ENCODE assay signal across 10 cellular contexts in genomic region chr12:10718279-10718821, GRCh38. TPM values are rescaled to one million over a fixed set of nuclear protein-coding genes. Genes with fewer than 3 reads are reported as not detected.
DNase-seq lines count a peak whose midpoint lies in the region; ATAC-seq, FAIRE-seq and TF ChIP-seq lines count a peak whose summit lies in the region.
"Had no signal": no experiment of that assay in that cellular context is flagged by ENCODE, and none has a peak within 500 bp of the region (broad histone marks: within the 10 kb centered on the region; RNA-seq: fewer than 3 reads in every experiment).

No MANE protein-coding gene starts in this region.

- no peak for TF ChIP-seq POLR2A in H1 (IDR thresholded peaks at IDR 0.05; ENCODE audit: control extremely low read depth in 1 of 2, low read depth in 2 of 2, low read length in 2 of 2)

- no peak overlapping the region for H2AK5ac ChIP-seq in H1 (ENCODE audit: low read depth, low read length)

- H4K5ac ChIP-seq in H1 (ENCODE audit: insufficient read length, low read depth, low read length), result no peak overlapping the region

- no peak overlapping the region for H3K56ac ChIP-seq in H1 (replicated peaks; ENCODE audit: insufficient read length, low read depth, low read length)

- H4K91ac ChIP-seq in H1 (replicated peaks; ENCODE audit: insufficient read length, low read length), result no peak overlapping the region

- H3K14ac ChIP-seq in H1 (ENCODE audit: insufficient read length), result no peak overlapping the region

- no peak overlapping the region for H2BK5ac ChIP-seq in H1 (ENCODE audit: low read depth, low read length)

- no peak overlapping the region; a peak in 1 of 7 replicates for H3K9ac ChIP-seq in H1 (replicated peaks in 1 of 4; ENCODE audit: extremely low read depth in 1 of 4, low read depth in 3 of 4, low read length in 3 of 4)

- peaks cover 11% of the 10 kb centered on the region for H3K27me3 Mint-ChIP-seq in neural crest cell (ENCODE audit: low read depth)

- H3K4me3 Mint-ChIP-seq in neural crest cell, result no peak overlapping the region

- H3K4me1 ChIP-seq in H1 (replicated peaks in 1 of 4; ENCODE audit: control insufficient read depth in 3 of 4, insufficient read depth in 4 of 4, low read length in 3 of 4) (peaks cover 7 to 26% (median 10%) of the 10 kb centered on the region in 4 experiments; a peak in 6 of 7 replicates), OCI-LY7 (ENCODE audit: insufficient read depth, low read length, poor library complexity, severe bottlenecking) (peaks cover 19% of the 10 kb centered on the region)

- H3K23ac ChIP-seq in H1 (ENCODE audit: insufficient read length), result no peak overlapping the region

- H3K27ac Mint-ChIP-seq in neural crest cell (ENCODE audit: unreplicated experiment), result peak overlapping the region; percentile 13

- peak overlapping the region; percentile 20 to 43 for H3K4me2 ChIP-seq in H1 (ENCODE audit: insufficient read depth in 1 of 2, low read depth in 2 of 2, low read length in 2 of 2)
- no peak overlapping the region for H3K4me2 ChIP-seq in OCI-LY7 (ENCODE audit: low read length)

- H3K9me3 Mint-ChIP-seq in neural crest cell, result no peaks in the 10 kb centered on the region

- POLR2A ChIA-PET in H1 (lab: Charles Lee; ENCODE audit: partially characterized antibody) (interaction anchor here (1.0 to 3.2 kb wide), 10 partner anchors 10 to 504 kb away, joined by 3 to 15 read pairs (median 4); partner anchors contain the start of gene MAGOHB), OCI-LY7 (lab: Charles Lee) (interaction anchor here (0.5 to 3.1 kb wide), 7 partner anchors 9 to 649 kb away, joined by 3 to 9 read pairs (median 5); partner anchors contain the start of gene MAGOHB)

- TF ChIP-seq CTCF in H1 (IDR thresholded peaks at IDR 0.05; ENCODE audit: control extremely low read depth in 1 of 3, insufficient read depth in 1 of 3, low read depth in 1 of 3, low read length in 3 of 3) (no peak), neural crest cell (conservative IDR thresholded peaks at IDR 0.05) (no peak), OCI-LY7 (conservative IDR thresholded peaks at IDR 0.05; ENCODE audit: low read length) (no peak)

- no TSS peak for BruUV-seq in OCI-LY7 (replicated peaks; lab: Mats Ljungman, UMichigan)

- H3K27ac ChIP-seq in H1 (ENCODE audit: low read depth, low read length) (no peak overlapping the region), OCI-LY7 (ENCODE audit: low read depth, low read length, poor library complexity, severe bottlenecking) (no peak overlapping the region)

- peaks cover 5% of the 10 kb centered on the region for H3K36me3 Mint-ChIP-seq in neural crest cell (ENCODE audit: low read depth)

- H3K27me3 ChIP-seq in H1 (replicated peaks in 1 of 4; ENCODE audit: control insufficient read depth in 3 of 4, extremely low read depth in 1 of 4, insufficient read depth in 3 of 4, low read length in 3 of 4), result no peaks in the 10 kb centered on the region

- H2BK12ac ChIP-seq in H1 (ENCODE audit: low read depth, low read length), result no peak overlapping the region

- peaks cover 29 to 79% of the 10 kb centered on the region in 2 experiments for H3K79me2 ChIP-seq in H1 (ENCODE audit: control insufficient read depth in 1 of 2, insufficient read depth in 2 of 2, low read length in 2 of 2)
- peaks cover 44% of the 10 kb centered on the region for H3K79me2 ChIP-seq in OCI-LY7 (ENCODE audit: insufficient read depth, low read depth, low read length)

- CTCF ChIA-PET in H1 (lab: Charles Lee; ENCODE audit: partially characterized antibody), result interaction anchor here (1.0 to 2.1 kb wide), 4 partner anchors 7 to 351 kb away, joined by 3 to 7 read pairs (median 3); no protein-coding TSS in a partner anchor
- CTCF ChIA-PET in OCI-LY7 (lab: Charles Lee; ENCODE audit: unreplicated experiment), result no interaction called here

- no peak overlapping the region for H3K4ac ChIP-seq in H1 (replicated peaks; ENCODE audit: insufficient read length, low read depth, low read length)

- H3K79me1 ChIP-seq in H1 (ENCODE audit: low read depth, low read length), result no peaks in the 10 kb centered on the region; the same call in 1 of the 2 replicates

- FAIRE-seq in H1 (lab: Jason Lieb, UNC), result no peak
- FAIRE-seq: frontal cortex had no signal

- TF ChIP-seq RAD21 in H1 (IDR thresholded peaks at IDR 0.05 in 1 of 2, conservative IDR thresholded peaks at IDR 0.05 in 1 of 2; ENCODE audit: low read depth in 2 of 2, low read length in 2 of 2), result no peak

- in situ Hi-C loops in ACHN (cut with HindIII; ENCODE audit: low pct_ligation_motif_present, low pct_unique_long_range_greater_than_20kb, low sequenced_read_pairs), result no loop called here

- H3K36me3 ChIP-seq in H1 (ENCODE audit: control insufficient read depth in 2 of 4, insufficient read depth in 4 of 4, low read length in 3 of 4) (peaks cover 9 to 38% (median 26%) of the 10 kb centered on the region in 4 experiments), OCI-LY7 (ENCODE audit: insufficient read depth, low read length) (peaks cover 54% of the 10 kb centered on the region)

- no peak overlapping the region for H2BK15ac ChIP-seq in H1 (ENCODE audit: low read length)

- H2BK20ac ChIP-seq in H1 (ENCODE audit: low read length), result no peak overlapping the region

- peaks cover 33% of the 10 kb centered on the region for H3K4me1 Mint-ChIP-seq in neural crest cell

- H3K23me2 ChIP-seq in H1 (ENCODE audit: low read depth, low read length), result peaks cover 8% of the 10 kb centered on the region

- peak; percentile 71 for DNase-seq in ACHN
- DNase-seq in LoVo (ENCODE audit: low spot score), result peak; percentile 51
- DNase-seq in H1 (ENCODE audit: low read depth in 1 of 2, low spot score in 2 of 2), result no peak
- DNase-seq in neural crest cell (ENCODE audit: low read depth, low spot score), result no peak
- no peak for DNase-seq in OCI-LY7 (ENCODE audit: low spot score)
- DNase-seq in foreskin melanocyte, result no peak
- no peak for DNase-seq in DMS53 (lab: John Stamatoyannopoulos, UW)
- DNase-seq: NCI-H1694 had no signal

- no peak overlapping the region for H3K18ac ChIP-seq in H1 (ENCODE audit: extremely low read depth, low read length)

- H3K9me2 ChIP-seq in OCI-LY7 (ENCODE audit: insufficient read depth, low read length), result no peaks in the 10 kb centered on the region

- intact Hi-C loops in OCI-LY7 (cut with micrococcal nuclease; ENCODE audit: unreplicated experiment), result no loop called here

- H3K4me3 ChIP-seq in H1 (ENCODE audit: extremely low read depth in 1 of 4, insufficient read depth in 2 of 4, low read depth in 3 of 4, low read length in 4 of 4) (peak overlapping the region in 1 of 4 experiments; percentile 99; a peak in 1 of 8 replicates), OCI-LY7 (ENCODE audit: low read depth, low read length, poor library complexity, severe bottlenecking) (no peak overlapping the region)

- WGBS in H1 (ENCODE audit: extremely low coverage in 1 of 2, insufficient coverage in 1 of 2, insufficient read length in 1 of 2, insufficient replicate concordance in 2 of 2, low coverage in 1 of 2, low lambda C conversion rate in 2 of 2, missing lambda C conversion rate in 1 of 2), 2 experiments, result 83% methylated on average over 4 of the region's 4 CpGs; no CpG with 5 or more reads in 1 of the 2 experiments

- no peak overlapping the region for H2BK120ac ChIP-seq in H1 (replicated peaks; ENCODE audit: low read depth, low read length)

- H3K9me3 ChIP-seq in H1 (ENCODE audit: insufficient read depth in 2 of 2, low read depth in 1 of 2, low read length in 1 of 2), result no peaks in the 10 kb centered on the region
- no peaks in the 10 kb centered on the region for H3K9me3 ChIP-seq in OCI-LY7 (ENCODE audit: low read length)

- H4K20me1 ChIP-seq in H1 (replicated peaks in 1 of 2; ENCODE audit: control insufficient read depth in 1 of 2, insufficient read depth in 2 of 2, low read length in 2 of 2), result peaks cover 4 to 8% of the 10 kb centered on the region in 2 experiments
- H4K20me1 ChIP-seq in OCI-LY7 (ENCODE audit: insufficient read depth, low read length), result peaks cover 19% of the 10 kb centered on the region; the same call in 1 of the 2 replicates

- no peak overlapping the region for H4K8ac ChIP-seq in H1 (ENCODE audit: extremely low read depth, insufficient read depth, low read length)

- H2AFZ ChIP-seq in H1 (ENCODE audit: low read length), result no peak overlapping the region
- H2AFZ ChIP-seq in OCI-LY7 (ENCODE audit: low read length), result no peak overlapping the region

- TF ChIP-seq EP300 in H1 (IDR thresholded peaks at IDR 0.05; ENCODE audit: borderline replicate concordance in 1 of 2, low read depth in 2 of 2, low read length in 2 of 2), result no peak

- ATAC-seq in GM19035 (IDR thresholded peaks at IDR 0.05; ENCODE audit: unreplicated experiment), result no peak

RNA-seq across cellular contexts. Expression of gene YBX3, which starts 4.8 kb away (rescaled TPM):
- total RNA-seq in H1 (2021; fragmentation: NEBNext Ultra II Directional; extraction: Animal tissue kit (Norgen Biotek cat#: 25700)), result 480 and 495 TPM in 2 replicates
- polyA plus RNA-seq in H1 (2011; rRNA removed), result 83.1 and 155 TPM in 2 replicates
- 141 TPM for polyA plus RNA-seq in H1 (2011; cell fraction: cytosol; rRNA removed)
- polyA plus RNA-seq in H1 (2011; cell fraction: nucleus; rRNA removed), result 274 TPM
- 220 to 296 TPM (median 281 TPM) in 4 replicates for polyA plus RNA-seq in H1 (2012, experiment 1 of 2)
- 278 TPM for polyA plus RNA-seq in H1 (2012, experiment 2 of 2)
- polyA plus RNA-seq in H1 (2013, experiment 1 of 2), result 403 TPM
- 381 TPM for polyA plus RNA-seq in H1 (2013, experiment 2 of 2)
- polyA minus RNA-seq in H1 (2011; rRNA and poly(A)+ RNA removed), result 53.8 and 94.7 TPM in 2 replicates
- 116 TPM for polyA minus RNA-seq in H1 (2011; cell fraction: cytosol; rRNA and poly(A)+ RNA removed)
- polyA minus RNA-seq in H1 (2011; cell fraction: nucleus; rRNA and poly(A)+ RNA removed), result 163 TPM
- total RNA-seq in neural crest cell (86.8 and 90.4 TPM in 2 replicates), OCI-LY7 (2022) (220 and 223 TPM in 2 replicates)
- total RNA-seq in OCI-LY7 (2014; rRNA removed; shearing (Covaris generic)), result 70.7 and 97.5 TPM in 2 replicates

RNA-seq across cellular contexts. Expression of gene STYK1, which starts 44.5 kb away (rescaled TPM):
- 1.1 and 1.6 TPM in 2 replicates for total RNA-seq in H1 (2021; fragmentation: NEBNext Ultra II Directional; extraction: Animal tissue kit (Norgen Biotek cat#: 25700))
- 0.38 and 0.61 TPM in 2 replicates for polyA plus RNA-seq in H1 (2011; rRNA removed)
- polyA plus RNA-seq in H1 (2011; cell fraction: cytosol; rRNA removed), result 0.90 TPM
- 4.0 TPM for polyA plus RNA-seq in H1 (2011; cell fraction: nucleus; rRNA removed)
- 0.53 to 2.2 TPM (median 1.4 TPM) in 4 replicates for polyA plus RNA-seq in H1 (2012, experiment 1 of 2)
- polyA plus RNA-seq in H1 (2012, experiment 2 of 2), result 0.16 TPM
- 1.1 TPM for polyA plus RNA-seq in H1 (2013, experiment 1 of 2)
- 1.5 TPM for polyA plus RNA-seq in H1 (2013, experiment 2 of 2)
- 1.5 and 3.2 TPM in 2 replicates for polyA minus RNA-seq in H1 (2011; rRNA and poly(A)+ RNA removed)
- polyA minus RNA-seq in H1 (2011; cell fraction: cytosol; rRNA and poly(A)+ RNA removed), result not detected
- polyA minus RNA-seq in H1 (2011; cell fraction: nucleus; rRNA and poly(A)+ RNA removed), result 2.5 TPM
- total RNA-seq in neural crest cell (not detected in 2 replicates), OCI-LY7 (2022) (0.11 TPM in 1 of 2 replicates, not detected in the other)
- total RNA-seq in OCI-LY7 (2014; rRNA removed; shearing (Covaris generic)), result not detected in 2 replicates

Comparison
In these comparisons a context has a peak if more than half of its experiments do, and no peak if none do; other contexts are left out.
1. DNase-seq: peak in ACHN (single experiment) and LoVo (single experiment); none in H1 (0 of 2), neural crest cell (single experiment), OCI-LY7 (single experiment), foreskin melanocyte (single experiment) and DMS53 (single experiment).